ENCODE assay signal across 9 cellular contexts in genomic region chr11:120442031-120442430, GRCh38.
"Had no signal": no experiment of that assay in that cellular context is flagged by ENCODE, and none has a peak within 500 bp of the region (broad histone marks: within the 10 kb centered on the region; RNA-seq: fewer than 3 reads in every experiment).

No MANE protein-coding gene starts in this region.

- H3K27me3 Mint-ChIP-seq: IgD-negative memory B cell had no signal

- H3K27ac ChIP-seq: GM23248, HL-60 had no signal

- H3K4me3 Mint-ChIP-seq: HFFc6, IgD-negative memory B cell had no signal

- H3K4me3 ChIP-seq: GM23248, HAP-1 had no signal

- H3K4me1 Mint-ChIP-seq: IgD-negative memory B cell had no signal

- H3K4me1 ChIP-seq: HAP-1 had no signal

- ATAC-seq: HCT116 had no signal

- H3K9ac ChIP-seq: GM23248 had no signal

- H3K9me3 ChIP-seq: HAP-1 had no signal

- H2AFZ ChIP-seq: GM23248 had no signal

- DNase-seq: GM23248, GOT3, H7, HFFc6, KBM-7 had no signal

- H3K9me3 Mint-ChIP-seq: HFFc6, IgD-negative memory B cell had no signal

- H3K27ac Mint-ChIP-seq: HFFc6, IgD-negative memory B cell had no signal
